In genomic region chr15:69475769-69476358, GRCh38 we compare ENCODE assay signal across 9 cellular contexts. TPM values are rescaled to one million over a fixed set of nuclear protein-coding genes. Genes with fewer than 3 reads are reported as not detected.
DNase-seq lines count a peak whose midpoint lies in the region; ATAC-seq and TF ChIP-seq lines count a peak whose summit lies in the region.
"Had no signal": no experiment of that assay in that cellular context is flagged by ENCODE, and none has a peak within 500 bp of the region (broad histone marks: within the 10 kb centered on the region; RNA-seq: fewer than 3 reads in every experiment).

No MANE protein-coding gene starts in this region.

- ATAC-seq in GM21825 (IDR thresholded peaks at IDR 0.05; ENCODE audit: unreplicated experiment) = no peak

- H3K36me3 Mint-ChIP-seq in CD4-positive, alpha-beta memory T cell = no peaks in the 10 kb centered on the region
- peaks cover 5% of the 10 kb centered on the region for H3K36me3 Mint-ChIP-seq in nephron (ENCODE audit: low read depth)

- CTCF ChIA-PET in CD4-positive, alpha-beta memory T cell (lab: Charles Lee; ENCODE audit: partially characterized antibody) = interaction anchor here (0.7 to 9.6 kb wide), 23 partner anchors 9 to 1387 kb away, joined by 3 to 95 read pairs (median 5); partner anchors contain the start of gene RPLP1

- peak; percentile 64 to 73 (median 69) for DNase-seq in CD4-positive, alpha-beta memory T cell
- DNase-seq in HL-60 (ENCODE audit: low read depth in 1 of 2, low spot score in 1 of 2) (peak in 1 of 2 experiments; percentile 79), OCI-M1 (lab: John Stamatoyannopoulos, UW) (peak; percentile 78), fibroblast of gingiva (ENCODE audit: low read depth) (peak; percentile 57), stomach (peak; percentile 87)
- DNase-seq in activated T-cell treated with anti-CD3 and anti-CD28 coated beads, Interleukin-2, amount 50 U/mL, for 1 hour = peak; percentile 78

- no peaks in the 10 kb centered on the region for H3K27me3 ChIP-seq in CD4-positive, alpha-beta memory T cell (ENCODE audit: insufficient read depth, low read length)
- H3K27me3 ChIP-seq in HL-60 (ENCODE audit: insufficient read depth, poor library complexity, severe bottlenecking) = no peaks in the 10 kb centered on the region
- H3K27me3 ChIP-seq in stomach = no peaks in the 10 kb centered on the region

- H3K9me3 ChIP-seq in CD4-positive, alpha-beta memory T cell (ENCODE audit: control insufficient read depth in 1 of 2, low read length in 2 of 2) = no peaks in the 10 kb centered on the region
- peaks cover 0 to 4% (median 0%) of the 10 kb centered on the region in 4 donors for H3K9me3 ChIP-seq in stomach

- H3K4me1 ChIP-seq in CD4-positive, alpha-beta memory T cell (ENCODE audit: insufficient read depth, low read length) = peaks cover 4% of the 10 kb centered on the region
- peaks cover 0 to 17% (median 2%) of the 10 kb centered on the region in 4 donors for H3K4me1 ChIP-seq in stomach

- H3K27me3 Mint-ChIP-seq in CD4-positive, alpha-beta memory T cell = peaks cover 0 to 1% of the 10 kb centered on the region in 2 donors
- H3K27me3 Mint-ChIP-seq in nephron (ENCODE audit: low read depth) = peaks cover 29% of the 10 kb centered on the region

- no peak overlapping the region for H3K4me3 Mint-ChIP-seq in CD4-positive, alpha-beta memory T cell
- H3K4me3 Mint-ChIP-seq in nephron = no peak overlapping the region
- H3K4me3 Mint-ChIP-seq: IgD-negative memory B cell had no signal

- H3K4me1 Mint-ChIP-seq in CD4-positive, alpha-beta memory T cell = peaks cover 0 to 4% (median under 1%) of the 10 kb centered on the region in 4 donors
- H3K4me1 Mint-ChIP-seq in nephron = peaks cover 5% of the 10 kb centered on the region
- H3K4me1 Mint-ChIP-seq: IgD-negative memory B cell had no signal

- no peaks in the 10 kb centered on the region for H3K36me3 ChIP-seq in CD4-positive, alpha-beta memory T cell (ENCODE audit: insufficient read depth, low read length)
- H3K36me3 ChIP-seq in stomach = no peaks in the 10 kb centered on the region

- no peak overlapping the region for H3K27ac Mint-ChIP-seq in CD4-positive, alpha-beta memory T cell
- H3K27ac Mint-ChIP-seq in nephron = no peak overlapping the region
- H3K27ac Mint-ChIP-seq: IgD-negative memory B cell had no signal

- 37 to 42% (median 39%) methylated on average over 8 of the region's 8 CpGs for whole genome bisulfite sequencing in stomach, 5 donors

- H3K4me3 ChIP-seq in CD4-positive, alpha-beta memory T cell (ENCODE audit: low read length in 2 of 2) = no peak overlapping the region
- H3K4me3 ChIP-seq in HL-60 (replicated peaks; ENCODE audit: insufficient read depth, low read length) (no peak overlapping the region), stomach (no peak overlapping the region)

- no peak for TF ChIP-seq POLR2A in stomach (IDR thresholded peaks at IDR 0.05)

- TF ChIP-seq EP300 in stomach (IDR thresholded peaks at IDR 0.05) = no peak

- intact Hi-C loops in CD4-positive, alpha-beta memory T cell (cut with micrococcal nuclease) = loop anchor here (1.0 to 10.0 kb wide), 5 partner anchors 984 to 1249 kb away; no protein-coding TSS in a partner anchor
- intact Hi-C loops in stomach (cut with DNase I; ENCODE audit: low total_unique reads) = loop anchor here (5.0 kb wide), 1 partner anchor 1011 kb away; no protein-coding TSS in a partner anchor

- H3K27ac ChIP-seq in CD4-positive, alpha-beta memory T cell (ENCODE audit: low read depth, low read length) = no peak overlapping the region
- H3K27ac ChIP-seq in HL-60 (replicated peaks) (no peak overlapping the region), stomach (no peak overlapping the region)

- H3K9me3 Mint-ChIP-seq in CD4-positive, alpha-beta memory T cell = peaks cover 0 to 7% (median 4%) of the 10 kb centered on the region in 8 donors
- peaks cover 7% of the 10 kb centered on the region for H3K9me3 Mint-ChIP-seq in nephron

- POLR2A ChIA-PET in CD4-positive, alpha-beta memory T cell (lab: Charles Lee; ENCODE audit: partially characterized antibody) = interaction anchor here (0.8 to 2.6 kb wide), 3 partner anchors 8 to 23 kb away, joined by 3 to 16 read pairs (median 9); partner anchors contain the start of gene RPLP1

- peak; percentile 98 for TF ChIP-seq CTCF in HL-60 (IDR thresholded peaks at IDR 0.05; ENCODE audit: insufficient read depth, low read length)
- TF ChIP-seq CTCF in nephron (IDR thresholded peaks at IDR 0.05; ENCODE audit: unreplicated experiment in 3 of 3) = peak; percentile 97 to 98 (median 97)
- TF ChIP-seq CTCF in stomach (IDR thresholded peaks at IDR 0.05) = peak in 5 of 7 experiments; percentile 82 to 96 (median 95)

RNA-seq across cellular contexts. Expression of gene RPLP1, which starts 23.2 kb away (rescaled TPM):
- total RNA-seq in CD4-positive, alpha-beta memory T cell = 1,000 to 10,000 TPM; 2,753 to 2,900 TPM
- polyA plus RNA-seq in CD4-positive, alpha-beta memory T cell = 1,000 to 10,000 TPM; 1,134 to 2,730 TPM
- 1,000 to 10,000 TPM in 2 of 5 donors, 100 to 1,000 TPM in 2, 10 to 100 TPM in 1; 99.1 to 1,684 (median 575) TPM for total RNA-seq in stomach
- polyA plus RNA-seq in stomach = 1,000 to 10,000 TPM; 1,998 to 2,495 (median 2,423) TPM
